8 cellular contexts compared by ENCODE assay signal in genomic region chr2:13308150-13308805, GRCh38.
DNase-seq lines count a peak whose midpoint lies in the region; ATAC-seq and TF ChIP-seq lines count a peak whose summit lies in the region.
"Not testable (repeated sequence)": the region's sequence is repeated elsewhere in the genome, so short reads cannot be mapped to it uniquely, and the experiment has no call there.

No MANE protein-coding gene starts in this region.

- H2AFZ ChIP-seq in H9 (ENCODE audit: low read length); neuron (ENCODE audit: low read depth, low read length): not testable (repeated sequence)

- not testable (repeated sequence) for H2BK12ac ChIP-seq in H9 (ENCODE audit: insufficient read length, low read depth, low read length)

- not testable (repeated sequence) for H3K23me2 ChIP-seq in H9 (ENCODE audit: insufficient read length, low read depth, low read length, poor library complexity, severe bottlenecking)

- not testable (repeated sequence) for H2AK5ac ChIP-seq in H9 (ENCODE audit: insufficient read length, low read length)

- not testable (repeated sequence) for H4K8ac ChIP-seq in H9 (replicated peaks; ENCODE audit: insufficient read length, low read depth, low read length)

- not testable (repeated sequence) for H3K27ac ChIP-seq in H9 (ENCODE audit: insufficient read length, low read depth, low read length)

- H3K4me2 ChIP-seq in H9 (ENCODE audit: insufficient read depth, insufficient read length, low read length), result not testable (repeated sequence)

- H3K23ac ChIP-seq in H9 (ENCODE audit: insufficient read length, low read depth, low read length), result not testable (repeated sequence)

- H4K5ac ChIP-seq in H9 (ENCODE audit: insufficient read length, low read depth, low read length), result not testable (repeated sequence)

- no CpG with 5 or more reads among the region's 51 CpGs for WGBS in H9 (ENCODE audit: extremely low coverage, insufficient read length, low lambda C conversion rate)

- H4K20me1 ChIP-seq in H9 (ENCODE audit: control insufficient read depth, insufficient read depth, insufficient read length), result not testable (repeated sequence)

- not testable (repeated sequence) for H3K36me3 Mint-ChIP-seq in H9 (ENCODE audit: insufficient read depth in 1 of 3, low read depth in 3 of 3); WTC11; endothelial cell (ENCODE audit: low read depth, unreplicated experiment)

- H3K18ac ChIP-seq in H9 (ENCODE audit: insufficient read length, low read depth, low read length), result not testable (repeated sequence)

- H3K27ac Mint-ChIP-seq in H9; WTC11; endothelial cell (ENCODE audit: unreplicated experiment): not testable (repeated sequence)

- not testable (repeated sequence) for H2BK5ac ChIP-seq in H9 (ENCODE audit: insufficient read length, low read length)

- H3K4me1 Mint-ChIP-seq in H9; WTC11; endothelial cell (ENCODE audit: unreplicated experiment): not testable (repeated sequence)

- H3K27me3 ChIP-seq in H9 (ENCODE audit: insufficient read depth, low read length); neuron (ENCODE audit: insufficient read depth, low read length): not testable (repeated sequence)

- H3K4me3 ChIP-seq in iPS-18c (ENCODE audit: insufficient read depth, low read depth, low read length) (peak overlapping the region; percentile 34; the same call in 1 of the 2 replicates), neuron (ENCODE audit: low read length) (peak overlapping the region; percentile 45)

- H3K27me3 Mint-ChIP-seq in H9 (ENCODE audit: low read depth); WTC11 (ENCODE audit: low read depth); endothelial cell (ENCODE audit: unreplicated experiment): not testable (repeated sequence)

- not testable (repeated sequence) for H3K9me3 ChIP-seq in H9 (ENCODE audit: control insufficient read depth, low read depth, low read length); iPS-18c (ENCODE audit: control insufficient read depth, insufficient read depth, low read length); neuron (ENCODE audit: low read length)

- not testable (repeated sequence) for H2BK20ac ChIP-seq in H9 (ENCODE audit: low read depth, low read length, poor library complexity, severe bottlenecking)

- H3K36me3 ChIP-seq in neuron (ENCODE audit: insufficient read depth, low read length), result not testable (repeated sequence)

- not testable (repeated sequence) for H3K4me3 Mint-ChIP-seq in H9
- H3K4me3 Mint-ChIP-seq in WTC11 (peak overlapping the region; percentile 11; the same call in 1 of the 2 replicates), endothelial cell (ENCODE audit: unreplicated experiment) (peak overlapping the region; percentile 71)

- not testable (repeated sequence) for H4K91ac ChIP-seq in H9 (ENCODE audit: insufficient read length, low read depth, low read length)

- POLR2A ChIA-PET in WTC11 (lab: Charles Lee), result not testable (repeated sequence)

- not testable (repeated sequence) for H3K79me1 ChIP-seq in H9 (ENCODE audit: insufficient read depth, low read depth, low read length, poor library complexity, severe bottlenecking)

- not testable (repeated sequence) for H3K14ac ChIP-seq in H9 (ENCODE audit: insufficient read depth, low read length)

- DNase-seq in ELF-1 (ENCODE audit: low read depth, low spot score) (peak; percentile 50), H9 (peak; percentile 37), NCI-H146 (lab: John Stamatoyannopoulos, UW) (peak; percentile 24), SHP77 (lab: John Stamatoyannopoulos, UW) (peak; percentile 70 to 89), WTC11 (ENCODE audit: low spot score) (peak; percentile 25), endothelial cell (ENCODE audit: low spot score) (peak; percentile 38)

- not testable (repeated sequence) for H2BK15ac ChIP-seq in H9 (ENCODE audit: low read depth, low read length)

- not testable (repeated sequence) for H3K79me2 ChIP-seq in H9 (ENCODE audit: insufficient read depth, low read length)

- H3T11ph ChIP-seq in H9 (ENCODE audit: low read length), result not testable (repeated sequence)

- not testable (repeated sequence) for H3K4me1 ChIP-seq in H9 (ENCODE audit: insufficient read depth, low read length); neuron (ENCODE audit: insufficient read depth, low read length)

- CTCF ChIA-PET in WTC11 (lab: Charles Lee), result not testable (repeated sequence)

- TF ChIP-seq CTCF in H9 (conservative IDR thresholded peaks at IDR 0.05); WTC11 (IDR thresholded peaks at IDR 0.05); endothelial cell (IDR thresholded peaks at IDR 0.05; ENCODE audit: unreplicated experiment): not testable (repeated sequence)

- H3K4ac ChIP-seq in H9 (ENCODE audit: low read depth, low read length), result not testable (repeated sequence)

- not testable (repeated sequence) for H3K9ac ChIP-seq in H9 (ENCODE audit: extremely low read depth, insufficient read length, low read length)

- H2BK120ac ChIP-seq in H9 (ENCODE audit: low read depth, low read length, poor library complexity, severe bottlenecking), result not testable (repeated sequence)

- H3K9me3 Mint-ChIP-seq in H9; endothelial cell (ENCODE audit: unreplicated experiment): not testable (repeated sequence)
- H3K9me3 Mint-ChIP-seq in WTC11, result peaks cover 15% of the 10 kb centered on the region

- peak; percentile 78 for ATAC-seq in WTC11

- not testable (repeated sequence) for H3K56ac ChIP-seq in H9 (ENCODE audit: insufficient read length, low read depth, low read length)

Comparison
In these comparisons a context has a peak if more than half of its experiments do, and no peak if none do; other contexts are left out.
1. DNase-seq: peak in every context shown above with its lines; median percentile 80 in SHP77; 50 in ELF-1; 38 in endothelial cell; 37 in H9; 25 in WTC11; 24 in NCI-H146.